In genomic region chr2:167543721-167544120, GRCh38 we compare ENCODE assay signal across 21 cellular contexts.
A peak's percentile ranks its signal among the peaks of the same experiment; 100 is the strongest.
DNase-seq lines count a peak whose midpoint lies in the region; ATAC-seq and TF ChIP-seq lines count a peak whose summit lies in the region.
"Had no signal": no experiment of that assay in that cellular context is flagged by ENCODE, and none has a peak within 500 bp of the region (broad histone marks: within the 10 kb centered on the region; RNA-seq: fewer than 3 reads in every experiment).

No MANE protein-coding gene starts in this region.

- H3K4me1 ChIP-seq in thoracic aorta (ENCODE audit: control insufficient read depth in 1 of 2, low read depth in 2 of 2): no peaks in the 10 kb centered on the region
- H3K4me1 ChIP-seq: A549; BLaER1 treated with 17β-estradiol and CSF1 and Interleukin-3, amounts not matched to agents 10 nM and 100 nM; Caco-2 had no signal

- in situ Hi-C loops in G401 (cut with HindIII; ENCODE audit: low sequenced_read_pairs): no loop called here

- DNase-seq in G401 (ENCODE audit: low spot score) (peak; percentile 71), cerebellar cortex (ENCODE audit: low spot score) (peak; percentile 64), thoracic aorta (ENCODE audit: low spot score) (no peak), NCI-H748 (lab: John Stamatoyannopoulos, UW; ENCODE audit: unreplicated experiment) (no peak)
- DNase-seq: AML-193; Caco-2; Calu3; CD4-positive, alpha-beta T cell; CD8-positive, alpha-beta T cell; DMS 273 treated with DMSO at 0.1 percent for 48 hours; DMS153; DMS53; DMS79; DND-41; EL; GF-D8 had no signal

- H3K4me3 ChIP-seq in thoracic aorta: no peak overlapping the region
- H3K4me3 ChIP-seq: A549; BLaER1 treated with 17β-estradiol and CSF1 and Interleukin-3, amounts not matched to agents 10 nM and 100 nM had no signal

- no peaks in the 10 kb centered on the region for H3K36me3 ChIP-seq in thoracic aorta
- H3K36me3 ChIP-seq: BLaER1 treated with 17β-estradiol and CSF1 and Interleukin-3, amounts not matched to agents 10 nM and 100 nM had no signal

- no peak overlapping the region for H3K27ac ChIP-seq in thoracic aorta
- H3K27ac ChIP-seq: 22Rv1; A549; BLaER1 treated with 17β-estradiol and CSF1 and Interleukin-3, amounts not matched to agents 10 nM and 100 nM; C4-2B had no signal

- no peak for TF ChIP-seq CTCF in thoracic aorta (IDR thresholded peaks at IDR 0.05)

- no peaks in the 10 kb centered on the region for H3K9me3 ChIP-seq in thoracic aorta
- H3K9me3 ChIP-seq: A549; BLaER1 treated with 17β-estradiol and CSF1 and Interleukin-3, amounts not matched to agents 10 nM and 100 nM; Caco-2 had no signal

- ATAC-seq in thoracic aorta (ENCODE audit: insufficient number of reproducible peaks, low FRiP score, low read depth): peak; percentile 28
- ATAC-seq in HG03196 (IDR thresholded peaks at IDR 0.05; ENCODE audit: unreplicated experiment): no peak
- ATAC-seq: A549; CD8-positive, alpha-beta T cell had no signal

- H3K27me3 ChIP-seq in thoracic aorta (replicated peaks; ENCODE audit: insufficient read depth): no peaks in the 10 kb centered on the region
- H3K27me3 ChIP-seq: BLaER1 treated with 17β-estradiol and CSF1 and Interleukin-3, amounts not matched to agents 10 nM and 100 nM had no signal

Comparison
In these comparisons a context has a peak if more than half of its experiments do, and no peak if none do; other contexts are left out.
1. DNase-seq: peak in G401 (single experiment) and cerebellar cortex (single experiment); none in thoracic aorta (single experiment) and NCI-H748 (single experiment).